ENCODE assay signal across 24 cellular contexts in the genomic region with DNA sequence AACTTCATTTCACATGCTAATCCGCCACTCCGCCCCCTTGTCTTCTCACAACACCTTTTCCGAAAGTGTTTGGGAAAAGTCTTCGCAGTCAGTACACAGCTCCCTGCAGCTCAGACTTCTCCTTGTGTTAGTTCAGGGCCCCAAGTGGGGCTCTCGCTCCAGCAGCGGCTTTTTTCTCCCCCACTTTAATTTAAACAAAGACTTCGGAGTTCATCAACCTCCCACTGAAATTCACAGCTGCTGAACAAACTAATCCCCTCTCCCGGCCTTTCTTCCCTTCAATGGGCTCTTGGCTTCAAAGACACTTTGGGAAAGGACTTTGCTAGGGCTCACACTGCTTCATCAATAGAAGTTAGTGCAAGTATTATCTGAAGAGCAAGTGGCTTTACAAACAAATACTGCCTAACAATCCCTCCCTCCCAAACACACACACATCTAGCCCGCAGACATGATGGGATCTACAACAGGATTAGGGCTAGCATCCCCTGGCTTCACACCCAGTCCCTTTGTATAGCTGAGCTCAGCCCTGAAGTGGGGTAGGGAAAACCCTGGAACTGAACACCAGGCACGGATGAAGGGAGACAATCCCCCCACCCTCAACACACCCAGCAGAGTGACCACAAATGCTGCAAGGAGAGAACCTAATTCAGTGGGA. TPM values are rescaled to one million over a fixed set of nuclear protein-coding genes. Genes with fewer than 3 reads are reported as not detected.
DNase-seq lines count a peak whose midpoint lies in the region; ATAC-seq and TF ChIP-seq lines count a peak whose summit lies in the region.
"Had no signal": no experiment of that assay in that cellular context is flagged by ENCODE, and none has a peak within 500 bp of the region (broad histone marks: within the 10 kb centered on the region; RNA-seq: fewer than 3 reads in every experiment).

No MANE protein-coding gene starts in this region.

- no peak overlapping the region for H2BK20ac ChIP-seq in H9 (ENCODE audit: low read depth, low read length, poor library complexity, severe bottlenecking)

- H3K9me3 Mint-ChIP-seq in H9 = peaks cover 0 to 6% of the 10 kb centered on the region in 2 experiments; a peak in 2 of 5 replicates
- no peaks in the 10 kb centered on the region for H3K9me3 Mint-ChIP-seq in nephron

- H3K36me3 ChIP-seq in KOPT-K1 (ENCODE audit: insufficient read depth, low read length) = peaks cover 82% of the 10 kb centered on the region

- no peak overlapping the region for H3K23ac ChIP-seq in H9 (ENCODE audit: insufficient read length, low read depth, low read length)

- no peak overlapping the region for H3K56ac ChIP-seq in H9 (ENCODE audit: insufficient read length, low read depth, low read length)

- H2BK5ac ChIP-seq in H9 (ENCODE audit: insufficient read length, low read length) = no peak overlapping the region

- peak overlapping the region; percentile 50 for H3K4me2 ChIP-seq in H9 (ENCODE audit: insufficient read depth, insufficient read length, low read length)

- ATAC-seq in left cardiac atrium (no peak), HG03460 (IDR thresholded peaks at IDR 0.05; ENCODE audit: unreplicated experiment) (no peak), GM18517 (IDR thresholded peaks at IDR 0.05; ENCODE audit: unreplicated experiment) (no peak)
- ATAC-seq: GM12878, HepG2, SK-N-SH treated with all-trans-retinoic acid at 6 μM for 48 hours had no signal

- no peak for TF ChIP-seq CTCF in H9 (conservative IDR thresholded peaks at IDR 0.05)
- TF ChIP-seq CTCF in nephron (IDR thresholded peaks at IDR 0.05; ENCODE audit: unreplicated experiment in 3 of 3) = no peak

- no peak overlapping the region for H3K4ac ChIP-seq in H9 (ENCODE audit: low read depth, low read length)

- H2AK5ac ChIP-seq in H9 (ENCODE audit: insufficient read length, low read length) = no peak overlapping the region

- peaks cover 7% of the 10 kb centered on the region for H3K4me1 ChIP-seq in H9 (ENCODE audit: insufficient read depth, low read length)

- no peaks in the 10 kb centered on the region for H3K79me2 ChIP-seq in H9 (ENCODE audit: insufficient read depth, low read length)

- H3K23me2 ChIP-seq in H9 (ENCODE audit: insufficient read length, low read depth, low read length, poor library complexity, severe bottlenecking) = peaks cover 8% of the 10 kb centered on the region

- peaks cover 8 to 25% (median 19%) of the 10 kb centered on the region in 3 experiments for H3K36me3 Mint-ChIP-seq in H9 (ENCODE audit: insufficient read depth in 1 of 3, low read depth in 3 of 3)
- H3K36me3 Mint-ChIP-seq in nephron (ENCODE audit: low read depth) = peaks cover 27% of the 10 kb centered on the region

- WGBS in H9 (ENCODE audit: extremely low coverage, insufficient read length, low lambda C conversion rate) = no CpG with 5 or more reads among the region's 10 CpGs

- no peak overlapping the region for H3K18ac ChIP-seq in H9 (ENCODE audit: insufficient read length, low read depth, low read length)

- H4K91ac ChIP-seq in H9 (ENCODE audit: insufficient read length, low read depth, low read length) = no peak overlapping the region

- H3K4me1 Mint-ChIP-seq in H9 = peaks cover 50 to 52% of the 10 kb centered on the region in 2 experiments
- H3K4me1 Mint-ChIP-seq in nephron = peaks cover 29% of the 10 kb centered on the region

- H4K5ac ChIP-seq in H9 (ENCODE audit: insufficient read length, low read depth, low read length) = no peak overlapping the region

- H2AFZ ChIP-seq in H9 (ENCODE audit: low read length) = no peak overlapping the region

- H2BK12ac ChIP-seq in H9 (ENCODE audit: insufficient read length, low read depth, low read length) = no peak overlapping the region

- no peaks in the 10 kb centered on the region for H3K79me1 ChIP-seq in H9 (ENCODE audit: insufficient read depth, low read depth, low read length, poor library complexity, severe bottlenecking)

- H3K27ac Mint-ChIP-seq in H9 = peak overlapping the region; percentile 41 to 87 (median 78); a peak in 3 of 7 replicates
- peak overlapping the region; percentile 61 to 66 (median 62) for H3K27ac Mint-ChIP-seq in nephron

- no peak overlapping the region for H3K14ac ChIP-seq in H9 (ENCODE audit: insufficient read depth, low read length)

- H3K27ac ChIP-seq in H9 (ENCODE audit: insufficient read length, low read depth, low read length) = no peak overlapping the region
- peak overlapping the region; percentile 13 for H3K27ac ChIP-seq in KOPT-K1 (ENCODE audit: low read depth, low read length, poor library complexity, severe bottlenecking)
- H3K27ac ChIP-seq: HL-60 had no signal

- intact Hi-C loops in left cardiac atrium (cut with DNase I) = no loop called here

- H3K27me3 ChIP-seq in H9 (ENCODE audit: insufficient read depth, low read length) = peaks cover 65% of the 10 kb centered on the region

- no peak overlapping the region for H4K8ac ChIP-seq in H9 (replicated peaks; ENCODE audit: insufficient read length, low read depth, low read length)

- peaks cover 95% of the 10 kb centered on the region for H3K27me3 Mint-ChIP-seq in H9 (ENCODE audit: low read depth)
- peaks cover 50% of the 10 kb centered on the region for H3K27me3 Mint-ChIP-seq in nephron (ENCODE audit: low read depth)

- no peaks in the 10 kb centered on the region for H4K20me1 ChIP-seq in H9 (ENCODE audit: control insufficient read depth, insufficient read depth, insufficient read length)

- H3K9ac ChIP-seq in H9 (ENCODE audit: extremely low read depth, insufficient read length, low read length) = no peak overlapping the region

- peak; percentile 52 for DNase-seq in H9
- DNase-seq in iPS DF 19.7 (ENCODE audit: low read depth, low spot score) = peak; percentile 48
- no peak for DNase-seq in left cardiac atrium
- DNase-seq in cerebellar nuclear complex (lab: John Stamatoyannopoulos, UW) = no peak
- DNase-seq: ACHN; Calu3; CD4-positive, CD25-positive, alpha-beta regulatory T cell; HCEC 1CT; Karpas-422; MM.1S; NCI-H1105 treated with DMSO at 0.1 percent for 48 hours; NCI-H187 treated with DMSO at 0.1 percent for 48 hours; NCI-H2171; NCI-H446 treated with DMSO at 0.1 percent for 48 hours; NCI-H774; SHP77 had no signal

- no peak overlapping the region for H2BK15ac ChIP-seq in H9 (ENCODE audit: low read depth, low read length)

- no peak overlapping the region for H3T11ph ChIP-seq in H9 (ENCODE audit: low read length)

- H3K4me3 Mint-ChIP-seq in H9 (peak overlapping the region; percentile 24 to 65; a peak in 4 of 5 replicates), nephron (peak overlapping the region; percentile 10 to 26 (median 25))

- H3K9me3 ChIP-seq in H9 (ENCODE audit: control insufficient read depth, low read depth, low read length) (no peaks in the 10 kb centered on the region), KOPT-K1 (ENCODE audit: insufficient read depth, low read length, poor library complexity, severe bottlenecking) (no peaks in the 10 kb centered on the region)

- H2BK120ac ChIP-seq in H9 (ENCODE audit: low read depth, low read length, poor library complexity, severe bottlenecking) = no peak overlapping the region

RNA-seq across cellular contexts. Expression of a gene that starts 23.2 kb away (rescaled TPM):
- total RNA-seq in H9 (2021) (not detected in 2 replicates), left cardiac atrium (not detected)
- total RNA-seq: Calu3; CD4-positive, CD25-positive, alpha-beta regulatory T cell; GM12878 had no signal

RNA-seq across cellular contexts. Expression of a gene that starts 33.7 kb away (rescaled TPM):
- 6.3 and 6.6 TPM in 2 replicates for total RNA-seq in H9 (2021)
- total RNA-seq in left cardiac atrium = 10 to 100 TPM in 1 of 2 donors, 1 to 10 TPM in 1; 7.0 to 11.7 TPM

RNA-seq across cellular contexts. Expression of a gene that starts 43.7 kb away (rescaled TPM):
- total RNA-seq in H9 (2021) (194 and 205 TPM in 2 replicates), left cardiac atrium (100 to 1,000 TPM; 356 to 364 TPM)

RNA-seq across cellular contexts. Expression of a gene that starts 49.8 kb away (rescaled TPM):
- total RNA-seq in H9 (2021) = 53.8 and 58.7 TPM in 2 replicates
- 10 to 100 TPM; 30.7 to 37.8 TPM for total RNA-seq in left cardiac atrium

Comparison
In these comparisons a context has a peak if more than half of its experiments do, and no peak if none do; other contexts are left out.
1. DNase-seq: peak in H9 (single experiment) and iPS DF 19.7 (single experiment); none in left cardiac atrium (single experiment) and cerebellar nuclear complex (0 of 2).